Comparison of ENCODE assay signal across 23 cellular contexts in the genomic region with DNA sequence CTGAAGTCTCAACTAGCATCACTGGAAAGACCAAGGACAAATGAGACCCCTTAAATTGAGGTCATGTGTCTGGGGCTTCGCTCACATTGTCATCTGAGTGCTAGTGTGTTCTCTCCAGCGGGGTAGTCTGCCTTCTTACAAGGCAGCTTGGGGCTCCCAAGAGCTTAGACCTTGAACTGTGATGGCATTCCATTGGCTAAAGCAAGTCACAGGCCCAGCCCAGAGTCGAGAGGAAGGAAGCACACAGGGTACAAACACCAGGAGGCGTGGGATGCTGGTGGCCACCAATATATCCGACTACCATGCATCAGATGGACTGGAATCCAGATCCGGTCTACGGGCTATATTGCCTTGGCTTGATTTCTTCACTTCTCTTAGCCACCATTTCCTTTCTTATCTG.
"Had no signal": no experiment of that assay in that cellular context is flagged by ENCODE, and none has a peak within 500 bp of the region (broad histone marks: within the 10 kb centered on the region; RNA-seq: fewer than 3 reads in every experiment).

No MANE protein-coding gene starts in this region.

- H3K27ac ChIP-seq: SJSA1, SK-N-MC had no signal

- H3K4me1 ChIP-seq: SJSA1 had no signal

- DNase-seq: Karpas-422, KG1, MM.1S, NCI-H1092 treated with DMSO at 0.1 percent for 48 hours, NCI-H1417, NCI-H1436 treated with DMSO at 0.1 percent for 48 hours, NCI-H1694, NCI-H187 treated with DMSO at 0.1 percent for 48 hours, NCI-H2029 treated with DMSO at 0.1 percent for 48 hours, NCI-H2171 treated with DMSO at 0.1 percent for 48 hours, NCI-H226, NCI-H446, NCI-H510A, NCI-H524 treated with DMSO at 0.1 percent for 48 hours, NCI-H69, NCI-H774, Right ventricle myocardium superior, RPMI8226, SIG-M5, T-helper 1 cell had no signal

- H3K9me3 ChIP-seq: SJSA1 had no signal

- H3K36me3 ChIP-seq: SJSA1 had no signal

- H3K27me3 ChIP-seq: SJSA1 had no signal

- H3K4me3 ChIP-seq: SJSA1, SK-N-MC had no signal

- FAIRE-seq: RCC 7860 had no signal
